Comparison of ENCODE assay signal across 9 cellular contexts in the genomic region with DNA sequence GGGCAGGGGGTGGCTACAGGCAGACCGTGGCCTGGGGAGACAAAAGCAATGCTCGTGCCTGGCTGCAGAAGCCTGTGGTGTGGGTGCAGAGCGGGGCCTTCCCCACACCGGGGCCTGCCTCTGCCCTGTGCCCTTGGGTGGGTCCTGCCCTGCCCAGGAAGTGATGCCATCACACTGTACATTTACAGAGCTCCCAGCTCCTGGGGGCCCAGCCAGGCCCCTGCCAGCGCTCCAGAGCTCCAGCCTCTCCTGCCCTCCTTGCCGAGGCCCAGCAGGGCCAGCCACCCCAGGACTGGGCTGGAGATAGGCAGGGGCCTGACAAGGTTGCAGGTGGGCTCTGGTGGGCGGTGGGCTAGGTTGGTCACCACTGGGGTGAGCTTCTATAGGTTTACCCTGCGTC. TPM values are rescaled to one million over a fixed set of nuclear protein-coding genes. Genes with fewer than 3 reads are reported as not detected.
A peak's percentile ranks its signal among the peaks of the same experiment; 100 is the strongest.
DNase-seq lines count a peak whose midpoint lies in the region; ATAC-seq and TF ChIP-seq lines count a peak whose summit lies in the region.
"Had no signal": no experiment of that assay in that cellular context is flagged by ENCODE, and none has a peak within 500 bp of the region (broad histone marks: within the 10 kb centered on the region; RNA-seq: fewer than 3 reads in every experiment).

No MANE protein-coding gene starts in this region.

- ATAC-seq in activated T-cell treated with anti-CD3 and anti-CD28 coated beads, Interleukin-2, amount 50 U/mL, for 4 hours = peak; percentile 22 to 34
- ATAC-seq in left lung (peak; percentile 9), upper lobe of right lung (peak; percentile 3), GM21717 (IDR thresholded peaks at IDR 0.05; ENCODE audit: unreplicated experiment) (no peak)

- peaks cover 10 to 18% of the 10 kb centered on the region in 2 donors for H3K4me1 ChIP-seq in left lung
- H3K4me1 ChIP-seq in upper lobe of right lung = peaks cover 12% of the 10 kb centered on the region

- peaks cover 0 to 7% of the 10 kb centered on the region in 2 donors for H3K9me3 ChIP-seq in left lung
- no peaks in the 10 kb centered on the region for H3K9me3 ChIP-seq in upper lobe of right lung

- peak overlapping the region; percentile 89 for H3K27ac Mint-ChIP-seq in activated naive CD8-positive, alpha-beta T cell treated with anti-CD3 and anti-CD28 coated beads for 36 hours

- intact Hi-C loops in left lung (cut with DNase I) (no loop called here), upper lobe of right lung (cut with DNase I) (no loop called here)

- no peaks in the 10 kb centered on the region for H3K36me3 ChIP-seq in left lung
- H3K36me3 ChIP-seq in upper lobe of right lung = no peaks in the 10 kb centered on the region

- TF ChIP-seq CTCF in left lung (IDR thresholded peaks at IDR 0.05) (no peak), upper lobe of right lung (IDR thresholded peaks at IDR 0.05) (no peak)

- H3K27ac ChIP-seq in left lung = peak overlapping the region in 1 of 2 donors; percentile 58
- peak overlapping the region; percentile 89 for H3K27ac ChIP-seq in upper lobe of right lung

- peak overlapping the region; percentile 71 for H3K4me3 Mint-ChIP-seq in activated T-cell treated with anti-CD3 and anti-CD28 coated beads, Interleukin-2, amount 50 U/mL, for 4 hours
- peak overlapping the region; percentile 84 for H3K4me3 Mint-ChIP-seq in activated naive CD8-positive, alpha-beta T cell treated with anti-CD3 and anti-CD28 coated beads for 36 hours

- H3K4me3 ChIP-seq in left lung (peak overlapping the region; percentile 30 to 43), upper lobe of right lung (peak overlapping the region; percentile 58)

- peaks cover 14% of the 10 kb centered on the region for H3K4me1 Mint-ChIP-seq in activated T-cell treated with anti-CD3 and anti-CD28 coated beads, Interleukin-2, amount 50 U/mL, for 4 hours (ENCODE audit: low read depth)
- H3K4me1 Mint-ChIP-seq in activated naive CD8-positive, alpha-beta T cell treated with anti-CD3 and anti-CD28 coated beads for 36 hours = peaks cover 13% of the 10 kb centered on the region

- peaks cover 11% of the 10 kb centered on the region for H3K9me3 Mint-ChIP-seq in activated T-cell treated with anti-CD3 and anti-CD28 coated beads, Interleukin-2, amount 50 U/mL, for 4 hours
- peaks cover 8% of the 10 kb centered on the region for H3K9me3 Mint-ChIP-seq in activated naive CD8-positive, alpha-beta T cell treated with anti-CD3 and anti-CD28 coated beads for 36 hours

- H3K36me3 Mint-ChIP-seq in activated T-cell treated with anti-CD3 and anti-CD28 coated beads, Interleukin-2, amount 50 U/mL, for 4 hours (ENCODE audit: insufficient read depth) = peaks cover 6% of the 10 kb centered on the region
- H3K36me3 Mint-ChIP-seq in activated naive CD8-positive, alpha-beta T cell treated with anti-CD3 and anti-CD28 coated beads for 36 hours = peaks cover 10% of the 10 kb centered on the region

- no peak for DNase-seq in activated T-cell treated with anti-CD3 and anti-CD28 coated beads, Interleukin-2, amount 50 U/mL, for 4 hours
- no peak for DNase-seq in activated T-cell treated with anti-CD3 and anti-CD28 coated beads, Interleukin-2, amount 50 U/mL, for 48 hours
- peak; percentile 23 for DNase-seq in activated naive CD8-positive, alpha-beta T cell treated with anti-CD3 and anti-CD28 coated beads for 36 hours
- DNase-seq in left lung (peak in 1 of 2 donors; percentile 72), upper lobe of right lung (no peak), AML-193 (lab: John Stamatoyannopoulos, UW) (no peak), medulla oblongata (ENCODE audit: extremely low spot score) (no peak)

- no peaks in the 10 kb centered on the region for H3K27me3 Mint-ChIP-seq in activated T-cell treated with anti-CD3 and anti-CD28 coated beads, Interleukin-2, amount 50 U/mL, for 4 hours (ENCODE audit: low read depth)
- no peaks in the 10 kb centered on the region for H3K27me3 Mint-ChIP-seq in activated naive CD8-positive, alpha-beta T cell treated with anti-CD3 and anti-CD28 coated beads for 36 hours

- H3K27me3 ChIP-seq in left lung (peaks cover 0 to 2% of the 10 kb centered on the region in 2 donors), upper lobe of right lung (no peaks in the 10 kb centered on the region)

RNA-seq across cellular contexts. Expression of a gene that starts 40.2 kb away (rescaled TPM):
- 1 to 10 TPM; 1.1 to 2.2 (median 1.4) TPM for total RNA-seq in activated T-cell treated with anti-CD3 and anti-CD28 coated beads, Interleukin-2, amount 50 U/mL, for 4 hours
- not detected for total RNA-seq in activated naive CD8-positive, alpha-beta T cell treated with anti-CD3 and anti-CD28 coated beads for 36 hours
- 10 to 100 TPM in 1 of 2 donors, under 1 TPM in 1; 0.06 to 33.4 TPM for total RNA-seq in left lung
- total RNA-seq in upper lobe of right lung = 1.2 TPM
- total RNA-seq: RPMI7951 had no signal

RNA-seq across cellular contexts. Expression of a gene that starts 46.4 kb away (rescaled TPM):
- total RNA-seq in activated T-cell treated with anti-CD3 and anti-CD28 coated beads, Interleukin-2, amount 50 U/mL, for 4 hours = 10 to 100 TPM; 38.0 to 45.9 (median 44.3) TPM
- 10 to 100 TPM; 32.8 to 36.0 TPM for total RNA-seq in activated naive CD8-positive, alpha-beta T cell treated with anti-CD3 and anti-CD28 coated beads for 36 hours
- total RNA-seq in left lung = 10 to 100 TPM; 54.7 to 63.5 TPM
- total RNA-seq in upper lobe of right lung = 71.1 TPM
